23 cellular contexts compared by ENCODE assay signal in genomic region chr12:44381341-44381740, GRCh38.
"Had no signal": no experiment of that assay in that cellular context is flagged by ENCODE, and none has a peak within 500 bp of the region (broad histone marks: within the 10 kb centered on the region; RNA-seq: fewer than 3 reads in every experiment).

No MANE protein-coding gene starts in this region.

- H3K4me3 ChIP-seq: breast epithelium, heart right ventricle, right lobe of liver, skin epidermis, thyroid gland, upper lobe of right lung had no signal

- H3K9me3 Mint-ChIP-seq: activated naive CD8-positive, alpha-beta T cell treated with anti-CD3 and anti-CD28 coated beads for 36 hours; activated T-cell treated with anti-CD3 and anti-CD28 coated beads, Interleukin-2, amount 50 U/mL, for 4 hours; activated T-helper 2 cell treated with anti-CD3 and anti-CD28 coated beads, Interferon-gamma antibody, Interleukin-2, Interleukin-4, amounts not matched to agents 10 μg/mL and 5 μg/mL and 100 μg/mL, durations not matched to agents 14 hours and 24 hours and 36 hours; central memory CD8-positive, alpha-beta T cell; neural crest cell; stimulated activated naive CD8-positive, alpha-beta T cell treated with anti-CD3 and anti-CD28 coated beads, Interleukin-15, Interleukin-2, amounts not matched to agents 100 ng/mL and 50 ng/mL, for 24 hours had no signal

- H3K36me3 ChIP-seq: breast epithelium, right lobe of liver, thyroid gland, upper lobe of right lung had no signal

- H3K36me3 Mint-ChIP-seq: activated naive CD8-positive, alpha-beta T cell treated with anti-CD3 and anti-CD28 coated beads for 36 hours had no signal

- H3K4me1 Mint-ChIP-seq: activated naive CD8-positive, alpha-beta T cell treated with anti-CD3 and anti-CD28 coated beads for 36 hours; central memory CD8-positive, alpha-beta T cell; naive B cell had no signal

- DNase-seq: activated CD4-positive, alpha-beta T cell treated with anti-CD3 and anti-CD28 coated beads for 4 hours; activated CD4-positive, alpha-beta T cell treated with anti-CD3 and anti-CD28 coated beads, Interleukin-2, amount 50 U/mL, for 48 hours; activated CD4-positive, CD25-positive, alpha-beta regulatory T cell; activated CD8-positive, alpha-beta memory T cell treated with anti-CD3 and anti-CD28 coated beads, Interleukin-2, amount 50 U/mL, for 48 hours; activated naive CD4-positive, alpha-beta T cell; activated naive CD8-positive, alpha-beta T cell treated with anti-CD3 and anti-CD28 coated beads for 36 hours; activated T-cell treated with anti-CD3 and anti-CD28 coated beads, Interleukin-2, amount 50 U/mL, for 4 hours; cortex of kidney; heart right ventricle; islet precursor cell; left cardiac atrium; naive B cell; occipital lobe; right lobe of liver; stimulated activated CD4-positive, alpha-beta T cell treated with anti-CD3 and anti-CD28 coated beads, Interleukin-1b, Interleukin-23, amount 100 ng/mL, for 48 hours; thyroid gland; upper lobe of right lung had no signal

- H3K4me3 Mint-ChIP-seq: activated naive CD8-positive, alpha-beta T cell treated with anti-CD3 and anti-CD28 coated beads for 36 hours; activated T-cell treated with anti-CD3 and anti-CD28 coated beads, Interleukin-2, amount 50 U/mL, for 4 hours; central memory CD8-positive, alpha-beta T cell; naive B cell; neural crest cell; stimulated activated naive CD8-positive, alpha-beta T cell treated with anti-CD3 and anti-CD28 coated beads, Interleukin-15, Interleukin-2, amounts not matched to agents 100 ng/mL and 50 ng/mL, for 24 hours had no signal

- H3K27me3 Mint-ChIP-seq: activated naive CD8-positive, alpha-beta T cell treated with anti-CD3 and anti-CD28 coated beads for 36 hours; central memory CD8-positive, alpha-beta T cell; naive B cell; stimulated activated naive CD8-positive, alpha-beta T cell treated with anti-CD3 and anti-CD28 coated beads, Interleukin-15, Interleukin-2, amounts not matched to agents 100 ng/mL and 50 ng/mL, for 24 hours had no signal

- H3K27ac ChIP-seq: breast epithelium, heart right ventricle, right lobe of liver, skin epidermis, thyroid gland, upper lobe of right lung had no signal

- H3K27me3 ChIP-seq: breast epithelium, heart right ventricle, right lobe of liver, thyroid gland, upper lobe of right lung had no signal

- H3K27ac Mint-ChIP-seq: activated naive CD8-positive, alpha-beta T cell treated with anti-CD3 and anti-CD28 coated beads for 36 hours; activated T-helper 2 cell treated with anti-CD3 and anti-CD28 coated beads, Interferon-gamma antibody, Interleukin-2, Interleukin-4, amounts not matched to agents 10 μg/mL and 5 μg/mL and 100 μg/mL, durations not matched to agents 14 hours and 24 hours and 36 hours; stimulated activated naive CD8-positive, alpha-beta T cell treated with anti-CD3 and anti-CD28 coated beads, Interleukin-15, Interleukin-2, amounts not matched to agents 100 ng/mL and 50 ng/mL, for 24 hours had no signal

- H3K9me3 ChIP-seq: breast epithelium, heart right ventricle, right lobe of liver, thyroid gland, upper lobe of right lung had no signal
